In genomic region chr13:114128348-114128623, GRCh38 we compare ENCODE assay signal across 8 cellular contexts. TPM values are rescaled to one million over a fixed set of nuclear protein-coding genes. Genes with fewer than 3 reads are reported as not detected.
A peak's percentile ranks its signal among the peaks of the same experiment; 100 is the strongest.
DNase-seq lines count a peak whose midpoint lies in the region; ATAC-seq and TF ChIP-seq lines count a peak whose summit lies in the region.

No MANE protein-coding gene starts in this region.

- no peaks in the 10 kb centered on the region for H3K27me3 ChIP-seq in skeletal muscle satellite cell (ENCODE audit: control insufficient read depth, insufficient read depth, low read length)

- no peaks in the 10 kb centered on the region for H3K9me3 ChIP-seq in T-helper 17 cell (ENCODE audit: control insufficient read depth, low read length, poor library complexity, severe bottlenecking)
- no peaks in the 10 kb centered on the region for H3K9me3 ChIP-seq in skeletal muscle satellite cell (replicated peaks; ENCODE audit: low read length)

- ATAC-seq in T-helper 17 cell (no peak), HG02840 (IDR thresholded peaks at IDR 0.05; ENCODE audit: low FRiP score, unreplicated experiment) (no peak), GM19023 (IDR thresholded peaks at IDR 0.05; ENCODE audit: unreplicated experiment) (no peak)

- peaks cover 63% of the 10 kb centered on the region for H3K4me1 ChIP-seq in skeletal muscle satellite cell (ENCODE audit: control insufficient read depth, insufficient read depth, low read length)

- TF ChIP-seq CTCF in GM12875 (IDR thresholded peaks at IDR 0.05; ENCODE audit: borderline replicate concordance, insufficient read depth, low read depth, low read length) (no peak), fibroblast of mammary gland (conservative IDR thresholded peaks at IDR 0.05; ENCODE audit: control insufficient read depth, insufficient read depth, low read depth, low read length) (no peak)

- H3K4me2 ChIP-seq in skeletal muscle satellite cell (ENCODE audit: low read length): peak overlapping the region; percentile 98

- H3K27me3 Mint-ChIP-seq in T-helper 17 cell: no peaks in the 10 kb centered on the region

- H3K4me3 Mint-ChIP-seq in T-helper 17 cell: peak overlapping the region; percentile 97

- H3K36me3 ChIP-seq in skeletal muscle satellite cell (ENCODE audit: insufficient read depth, low read length): no peaks in the 10 kb centered on the region

- H3K4me1 Mint-ChIP-seq in T-helper 17 cell: peaks cover 60% of the 10 kb centered on the region

- peaks cover 25% of the 10 kb centered on the region for H3K36me3 Mint-ChIP-seq in T-helper 17 cell (ENCODE audit: low read depth)

- no peak for DNase-seq in T-helper 17 cell
- DNase-seq in fibroblast of mammary gland (ENCODE audit: low read depth): no peak
- DNase-seq in T1000 (lab: John Stamatoyannopoulos, UW): no peak
- DNase-seq in mesenteric fat pad (ENCODE audit: low spot score): no peak

- peak overlapping the region; percentile 78 for H3K9ac ChIP-seq in skeletal muscle satellite cell (ENCODE audit: low read depth, low read length)

- peak overlapping the region; percentile 99 for H3K27ac Mint-ChIP-seq in T-helper 17 cell

- H3K4me3 ChIP-seq in GM12875 (ENCODE audit: low read depth, low read length): peak overlapping the region; percentile 56
- H3K4me3 ChIP-seq in fibroblast of mammary gland (ENCODE audit: control insufficient read depth, low read depth, low read length): peak overlapping the region; percentile 25
- H3K4me3 ChIP-seq in skeletal muscle satellite cell (ENCODE audit: low read length): peak overlapping the region; percentile 60

RNA-seq across cellular contexts. Expression of gene RASA3, which starts 4.1 kb away (rescaled TPM):
- total RNA-seq in T-helper 17 cell (100 to 1,000 TPM; 204 to 215 TPM), mesenteric fat pad (102 TPM)
- total RNA-seq in skeletal muscle satellite cell (2012; rRNA removed): 33.2 and 35.2 TPM in 2 replicates

RNA-seq across cellular contexts. Expression of gene CFAP97D2, which starts 50.8 kb away (rescaled TPM):
- total RNA-seq in T-helper 17 cell (not detected), mesenteric fat pad (not detected)
- 0.25 TPM in 1 of 2 replicates, not detected in the other for total RNA-seq in skeletal muscle satellite cell (2012; rRNA removed)
